22 cellular contexts compared by ENCODE assay signal in genomic region chr5:162882629-162883028, GRCh38.
"Had no signal": no experiment of that assay in that cellular context is flagged by ENCODE, and none has a peak within 500 bp of the region (broad histone marks: within the 10 kb centered on the region; RNA-seq: fewer than 3 reads in every experiment).

No MANE protein-coding gene starts in this region.

- H3K4me3 ChIP-seq: colonic mucosa, dorsolateral prefrontal cortex, esophagus muscularis mucosa, esophagus squamous epithelium, gastrocnemius medialis, gastroesophageal sphincter, heart left ventricle had no signal

- H3K36me3 ChIP-seq: colonic mucosa, esophagus muscularis mucosa, esophagus squamous epithelium, gastrocnemius medialis, gastroesophageal sphincter, heart left ventricle had no signal

- H3K27me3 ChIP-seq: colonic mucosa, dorsolateral prefrontal cortex, esophagus muscularis mucosa, esophagus squamous epithelium, foreskin keratinocyte, gastrocnemius medialis, gastroesophageal sphincter, heart left ventricle had no signal

- ATAC-seq: effector memory CD8-positive, alpha-beta T cell; esophagus mucosa; foreskin keratinocyte; gastrocnemius medialis; gastroesophageal sphincter; heart left ventricle had no signal

- H3K27ac ChIP-seq: colonic mucosa, dorsolateral prefrontal cortex, epithelial cell of prostate, esophagus muscularis mucosa, esophagus squamous epithelium, foreskin keratinocyte, gastrocnemius medialis, gastroesophageal sphincter, heart left ventricle had no signal

- H3K4me1 ChIP-seq: colonic mucosa, esophagus muscularis mucosa, esophagus squamous epithelium, foreskin keratinocyte, gastrocnemius medialis, gastroesophageal sphincter, heart left ventricle had no signal

- H3K9me3 ChIP-seq: colonic mucosa, esophagus muscularis mucosa, gastrocnemius medialis, gastroesophageal sphincter had no signal

- DNase-seq: colonic mucosa; cortex of kidney; dermis blood vessel endothelial cell; dorsolateral prefrontal cortex; effector CD4-positive, alpha-beta T cell; effector CD8-positive, alpha-beta T cell; effector memory CD4-positive, alpha-beta T cell; effector memory CD8-positive, alpha-beta T cell; endodermal cell; erythroblast; esophagus squamous epithelium; foreskin fibroblast; foreskin keratinocyte; foreskin melanocyte; gastrocnemius medialis; glutamatergic neuron; head of caudate nucleus had no signal
